Comparison of ENCODE assay signal across 2 cellular contexts in the genomic region with DNA sequence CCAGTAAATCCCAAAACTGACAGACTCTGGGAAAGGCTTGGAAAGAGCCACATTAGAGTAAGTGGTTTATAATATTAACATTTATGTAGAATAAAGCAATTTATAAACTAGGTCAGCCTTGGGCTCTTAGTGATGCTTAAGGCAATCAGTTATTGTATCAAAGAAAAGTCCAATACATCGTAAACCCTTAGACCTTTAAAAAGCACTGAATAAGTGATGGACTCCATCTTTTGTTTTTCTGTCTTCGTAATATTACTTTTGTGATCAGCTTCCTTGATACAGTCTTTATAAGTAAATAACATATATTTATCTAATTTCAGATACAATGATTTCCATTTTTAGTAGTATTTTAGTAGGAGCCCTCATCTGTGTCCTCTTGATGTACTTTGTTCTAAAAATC.
"Had no signal": no experiment of that assay in that cellular context is flagged by ENCODE, and none has a peak within 500 bp of the region (broad histone marks: within the 10 kb centered on the region; RNA-seq: fewer than 3 reads in every experiment).

No MANE protein-coding gene starts in this region.

- DNase-seq: GDM1, GF-D8 had no signal
